Comparison of ENCODE assay signal across 8 cellular contexts in the genomic region with DNA sequence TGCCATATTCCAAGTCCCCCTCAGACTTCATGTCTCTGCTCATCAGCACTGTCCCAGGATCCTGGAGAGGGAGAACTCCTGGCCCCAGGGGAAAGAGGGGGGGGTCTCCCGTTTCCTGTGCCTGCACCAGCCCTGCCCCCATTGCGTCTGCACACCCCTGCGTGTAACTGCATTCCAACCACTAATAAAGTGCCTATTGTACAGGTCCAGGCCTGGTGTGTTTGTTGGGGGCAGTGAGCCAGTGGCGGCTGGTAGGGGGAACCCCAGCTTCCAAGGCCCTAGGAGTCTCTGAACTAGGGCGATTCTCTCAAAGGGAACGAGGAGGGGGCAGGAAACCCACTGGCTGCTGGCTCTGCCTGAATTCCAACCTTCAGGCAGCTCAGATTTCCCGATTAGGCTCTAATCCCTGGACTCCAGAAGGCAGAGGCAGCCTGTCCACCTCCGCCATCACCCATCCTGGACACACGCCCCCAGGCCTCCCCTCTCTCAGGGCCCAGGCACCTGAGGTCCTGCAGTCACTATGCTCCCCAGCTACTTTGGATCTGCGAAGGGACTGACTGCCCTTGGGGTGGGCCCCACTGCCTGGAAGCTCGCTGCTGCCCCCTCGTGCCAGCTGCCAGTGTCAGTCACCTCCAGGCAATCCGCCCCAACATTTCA. TPM values are rescaled to one million over a fixed set of nuclear protein-coding genes. Genes with fewer than 3 reads are reported as not detected.
DNase-seq lines count a peak whose midpoint lies in the region; ATAC-seq, FAIRE-seq and TF ChIP-seq lines count a peak whose summit lies in the region.

No MANE protein-coding gene starts in this region.

- H3F3A ChIP-seq in DOHH2 (ENCODE audit: control insufficient read depth, insufficient read depth) (no peaks in the 10 kb centered on the region; the same call in 1 of the 2 replicates), SK-N-SH (replicated peaks; ENCODE audit: insufficient read depth) (peaks cover 9% of the 10 kb centered on the region)

- H3K9me2 ChIP-seq in DOHH2 (replicated peaks; ENCODE audit: control insufficient read depth, low read length), result no peaks in the 10 kb centered on the region
- H3K9me2 ChIP-seq in SK-N-SH, result no peaks in the 10 kb centered on the region

- TF ChIP-seq EP300 in SK-N-SH (IDR thresholded peaks at IDR 0.05; ENCODE audit: borderline replicate concordance in 1 of 2, low read depth in 1 of 2, low read length in 1 of 2), result no peak

- no peaks in the 10 kb centered on the region for H3K27me3 ChIP-seq in DOHH2 (ENCODE audit: control insufficient read depth, low read length)
- no peaks in the 10 kb centered on the region for H3K27me3 ChIP-seq in MG63
- no peaks in the 10 kb centered on the region for H3K27me3 ChIP-seq in SK-N-SH (ENCODE audit: insufficient read depth)
- no peaks in the 10 kb centered on the region for H3K27me3 ChIP-seq in osteoblast (ENCODE audit: insufficient read depth, low read length)

- no peaks in the 10 kb centered on the region for H3K79me2 ChIP-seq in DOHH2 (ENCODE audit: control insufficient read depth, low read length)
- H3K79me2 ChIP-seq in SK-N-SH (ENCODE audit: insufficient read depth), result no peaks in the 10 kb centered on the region
- no peaks in the 10 kb centered on the region for H3K79me2 ChIP-seq in osteoblast (ENCODE audit: insufficient read depth, low read length)

- no peak for FAIRE-seq in frontal cortex (lab: Jason Lieb, UNC)

- WGBS in SK-N-SH (ENCODE audit: low lambda C conversion rate), result 24% methylated on average over 10 of the region's 13 CpGs

- TF ChIP-seq CTCF in DOHH2 (IDR thresholded peaks at IDR 0.05; ENCODE audit: low read depth, low read length, poor library complexity, severe bottlenecking), result peak; percentile 84
- TF ChIP-seq CTCF in SK-N-SH (IDR thresholded peaks at IDR 0.05), result peak; percentile 93
- peak; percentile 83 for TF ChIP-seq CTCF in osteoblast (IDR thresholded peaks at IDR 0.05; ENCODE audit: extremely low read depth, low read depth, low read length)

- CTCF ChIA-PET in SK-N-SH (lab: Yijun Ruan, JAX), result interaction anchor here (0.5 to 15.7 kb wide), 37 partner anchors 9 to 241 kb away, joined by 3 to 330 read pairs (median 5); a partner anchor contains a TSS

- no peak overlapping the region for H3K27ac ChIP-seq in DOHH2 (ENCODE audit: low read depth, low read length)
- peak overlapping the region; percentile 26 to 51; a peak in 3 of 4 replicates for H3K27ac ChIP-seq in SK-N-SH (ENCODE audit: low read depth in 2 of 2, low read length in 1 of 2)
- no peak overlapping the region for H3K27ac ChIP-seq in osteoblast (ENCODE audit: low read depth, low read length)
- peak overlapping the region; percentile 69 for H3K27ac ChIP-seq in temporal lobe (ENCODE audit: low read depth, low read length)

- H3K9me3 ChIP-seq in DOHH2 (ENCODE audit: control insufficient read depth, insufficient read depth, low read length), result no peaks in the 10 kb centered on the region
- H3K9me3 ChIP-seq in MG63, result no peaks in the 10 kb centered on the region
- no peaks in the 10 kb centered on the region for H3K9me3 ChIP-seq in SK-N-SH
- H3K9me3 ChIP-seq in osteoblast (ENCODE audit: low read depth, low read length), result no peaks in the 10 kb centered on the region

- H4K20me1 ChIP-seq in DOHH2 (ENCODE audit: control insufficient read depth, insufficient read depth, low read depth, low read length), result no peaks in the 10 kb centered on the region
- no peaks in the 10 kb centered on the region for H4K20me1 ChIP-seq in SK-N-SH (ENCODE audit: insufficient read depth)
- no peaks in the 10 kb centered on the region for H4K20me1 ChIP-seq in osteoblast (ENCODE audit: insufficient read depth, low read length)

- no peak for ATAC-seq in GM19328 (IDR thresholded peaks at IDR 0.05; ENCODE audit: unreplicated experiment)

- DNase-seq in MG63 (peak; percentile 74), SK-N-SH (peak; percentile 93), frontal cortex (ENCODE audit: low spot score in 2 of 2) (peak; percentile 77 to 93), osteoblast (ENCODE audit: insufficient read length, low spot score, missing footprints) (peak; percentile 98)
- peak; percentile 86 for DNase-seq in activated naive CD4-positive, alpha-beta T cell treated with Interleukin-2 at 50 U/mL for 16 hours

- H3K4me1 ChIP-seq in DOHH2 (ENCODE audit: control insufficient read depth, low read length) (peaks cover 6% of the 10 kb centered on the region), SK-N-SH (ENCODE audit: control insufficient read depth in 1 of 2, insufficient read depth in 2 of 2, low read depth in 1 of 2, low read length in 1 of 2) (peaks cover 10 to 14% of the 10 kb centered on the region in 2 experiments; a peak in 3 of 4 replicates), osteoblast (ENCODE audit: insufficient read depth, low read length) (no peaks in the 10 kb centered on the region)

- H2AFZ ChIP-seq in SK-N-SH (ENCODE audit: low read depth), result no peak overlapping the region
- H2AFZ ChIP-seq in osteoblast (ENCODE audit: low read length), result no peak overlapping the region

- POLR2A ChIA-PET in SK-N-SH (lab: Yijun Ruan, JAX), result interaction anchor here (0.9 to 2.4 kb wide), 3 partner anchors 15 to 64 kb away, joined by 3 to 7 read pairs (median 4); no protein-coding TSS in a partner anchor

- H3K4me2 ChIP-seq in DOHH2 (ENCODE audit: low read length) (no peak overlapping the region), SK-N-SH (no peak overlapping the region; the same call in 1 of the 2 replicates), osteoblast (ENCODE audit: insufficient read depth, low read length) (no peak overlapping the region)

- TF ChIP-seq RAD21 in SK-N-SH (IDR thresholded peaks at IDR 0.05; ENCODE audit: low read length), result peak; percentile 85

- H3K36me3 ChIP-seq in DOHH2 (ENCODE audit: control insufficient read depth, low read length) (no peaks in the 10 kb centered on the region; the same call in 1 of the 2 replicates), MG63 (no peaks in the 10 kb centered on the region), SK-N-SH (replicated peaks in 1 of 2; ENCODE audit: control insufficient read depth in 1 of 2, insufficient read depth in 2 of 2, low read length in 1 of 2) (peaks cover 0 to 4% of the 10 kb centered on the region in 2 experiments), osteoblast (ENCODE audit: insufficient read depth, low read length) (peaks cover 16% of the 10 kb centered on the region)

- H3K9ac ChIP-seq in SK-N-SH, result no peak overlapping the region

- no peak overlapping the region for H3K4me3 ChIP-seq in DOHH2 (ENCODE audit: low read length)
- no peak overlapping the region for H3K4me3 ChIP-seq in MG63
- H3K4me3 ChIP-seq in SK-N-SH (ENCODE audit: low read depth in 2 of 2, low read length in 1 of 2), result no peak overlapping the region; a peak in 1 of 4 replicates
- no peak overlapping the region for H3K4me3 ChIP-seq in osteoblast (ENCODE audit: insufficient read depth, low read length)

TF ChIP-seq in SK-N-SH, 30 proteins besides CTCF, POLR2A, EP300 and RAD21 (continues in another document):
- TF ChIP-seq NFIC (IDR thresholded peaks at IDR 0.05; ENCODE audit: borderline replicate concordance) (no peak), MXI1 (IDR thresholded peaks at IDR 0.05; ENCODE audit: low read depth, low read length) (peak; percentile 40; the same call in 1 of the 2 replicates), SMC3 (IDR thresholded peaks at IDR 0.05; ENCODE audit: low read depth, low read length) (peak; percentile 97)
- TF ChIP-seq, protein P1, sequence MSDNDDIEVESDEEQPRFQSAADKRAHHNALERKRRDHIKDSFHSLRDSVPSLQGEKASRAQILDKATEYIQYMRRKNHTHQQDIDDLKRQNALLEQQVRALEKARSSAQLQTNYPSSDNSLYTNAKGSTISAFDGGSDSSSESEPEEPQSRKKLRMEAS (IDR thresholded peaks at IDR 0.05; ENCODE audit: low read depth), result no peak
- TF ChIP-seq, protein P2, sequence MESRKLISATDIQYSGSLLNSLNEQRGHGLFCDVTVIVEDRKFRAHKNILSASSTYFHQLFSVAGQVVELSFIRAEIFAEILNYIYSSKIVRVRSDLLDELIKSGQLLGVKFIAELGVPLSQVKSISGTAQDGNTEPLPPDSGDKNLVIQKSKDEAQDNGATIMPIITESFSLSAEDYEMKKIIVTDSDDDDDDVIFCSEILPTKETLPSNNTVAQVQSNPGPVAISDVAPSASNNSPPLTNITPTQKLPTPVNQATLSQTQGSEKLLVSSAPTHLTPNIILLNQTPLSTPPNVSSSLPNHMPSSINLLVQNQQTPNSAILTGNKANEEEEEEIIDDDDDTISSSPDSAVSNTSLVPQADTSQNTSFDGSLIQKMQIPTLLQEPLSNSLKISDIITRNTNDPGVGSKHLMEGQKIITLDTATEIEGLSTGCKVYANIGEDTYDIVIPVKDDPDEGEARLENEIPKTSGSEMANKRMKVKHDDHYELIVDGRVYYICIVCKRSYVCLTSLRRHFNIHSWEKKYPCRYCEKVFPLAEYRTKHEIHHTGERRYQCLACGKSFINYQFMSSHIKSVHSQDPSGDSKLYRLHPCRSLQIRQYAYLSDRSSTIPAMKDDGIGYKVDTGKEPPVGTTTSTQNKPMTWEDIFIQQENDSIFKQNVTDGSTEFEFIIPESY (IDR thresholded peaks at IDR 0.05; ENCODE audit: borderline replicate concordance, low read depth), result no peak

RNA-seq across cellular contexts. Expression of a gene that starts 9.7 kb away (rescaled TPM):
- 273 and 320 TPM in 2 replicates for total RNA-seq in MG63 (2014; rRNA removed; shearing (Covaris generic); ENCODE audit: low replicate concordance)
- polyA plus RNA-seq in SK-N-SH (2012; rRNA removed), result 203 and 229 TPM in 2 replicates
- 97.9 and 126 TPM in 2 replicates for polyA plus RNA-seq in SK-N-SH (2012; cell fraction: cytosol; rRNA removed)
- polyA plus RNA-seq in SK-N-SH (2012; cell fraction: nucleus; rRNA removed), result 699 and 751 TPM in 2 replicates
- total RNA-seq in frontal cortex, result 132 TPM
- total RNA-seq in osteoblast, result 105 and 107 TPM in 2 replicates
- 148 TPM for total RNA-seq in temporal lobe

RNA-seq across cellular contexts. Expression of a gene that starts 19.1 kb away (rescaled TPM):
- total RNA-seq in MG63 (2014; rRNA removed; shearing (Covaris generic); ENCODE audit: low replicate concordance), result 0.54 and 3.3 TPM in 2 replicates
- polyA plus RNA-seq in SK-N-SH (2012; rRNA removed), result 61.4 and 66.6 TPM in 2 replicates
- 38.2 and 47.6 TPM in 2 replicates for polyA plus RNA-seq in SK-N-SH (2012; cell fraction: cytosol; rRNA removed)
- polyA plus RNA-seq in SK-N-SH (2012; cell fraction: nucleus; rRNA removed), result 97.7 and 150 TPM in 2 replicates
- total RNA-seq in frontal cortex (18.8 TPM), osteoblast (43.0 and 49.9 TPM in 2 replicates), temporal lobe (33.4 TPM)

RNA-seq across cellular contexts. Expression of a gene that starts 56.8 kb away (rescaled TPM):
- 95.3 and 97.4 TPM in 2 replicates for total RNA-seq in MG63 (2014; rRNA removed; shearing (Covaris generic); ENCODE audit: low replicate concordance)
- polyA plus RNA-seq in SK-N-SH (2012; rRNA removed), result 108 and 115 TPM in 2 replicates
- polyA plus RNA-seq in SK-N-SH (2012; cell fraction: cytosol; rRNA removed), result 28.1 and 48.7 TPM in 2 replicates
- 464 and 520 TPM in 2 replicates for polyA plus RNA-seq in SK-N-SH (2012; cell fraction: nucleus; rRNA removed)
- total RNA-seq in frontal cortex (31.8 TPM), osteoblast (34.0 and 36.5 TPM in 2 replicates), temporal lobe (31.7 TPM)

RNA-seq across cellular contexts. Expression of a gene that starts 57.4 kb away (rescaled TPM):
- 1.4 TPM in 1 of 2 replicates, not detected in the other for total RNA-seq in MG63 (2014; rRNA removed; shearing (Covaris generic); ENCODE audit: low replicate concordance)
- 0.05 and 0.30 TPM in 2 replicates for polyA plus RNA-seq in SK-N-SH (2012; rRNA removed)
- polyA plus RNA-seq in SK-N-SH (2012; cell fraction: cytosol; rRNA removed), result 0.21 and 0.42 TPM in 2 replicates
- polyA plus RNA-seq in SK-N-SH (2012; cell fraction: nucleus; rRNA removed), result 0.06 and 0.48 TPM in 2 replicates
- total RNA-seq in frontal cortex, result 0.41 TPM
- total RNA-seq in osteoblast, result 0.29 and 0.72 TPM in 2 replicates
- not detected for total RNA-seq in temporal lobe

Comparison
In these comparisons a context has a peak if more than half of its experiments do, and no peak if none do; other contexts are left out.
1. H3K27ac ChIP-seq: peak in SK-N-SH (2 of 2) and temporal lobe (single experiment); none in DOHH2 (single experiment) and osteoblast (single experiment).
2. Peak in every context shown above with its lines, with median percentiles within 50 percentile points of each other: CTCF ChIP-seq and DNase-seq.